In genomic region chr2:131498321-131498973, GRCh38 we compare ENCODE assay signal across 10 cellular contexts. TPM values are rescaled to one million over a fixed set of nuclear protein-coding genes. Genes with fewer than 3 reads are reported as not detected.
A peak's percentile ranks its signal among the peaks of the same experiment; 100 is the strongest.
DNase-seq lines count a peak whose midpoint lies in the region; ATAC-seq and TF ChIP-seq lines count a peak whose summit lies in the region.
"Not testable (repeated sequence)": the region's sequence is repeated elsewhere in the genome, so short reads cannot be mapped to it uniquely, and the experiment has no call there.
"Had no signal": no experiment of that assay in that cellular context is flagged by ENCODE, and none has a peak within 500 bp of the region (broad histone marks: within the 10 kb centered on the region; RNA-seq: fewer than 3 reads in every experiment).

No MANE protein-coding gene starts in this region.

- H3K36me3 Mint-ChIP-seq in activated CD4-positive, alpha-beta memory T cell treated with anti-CD3 and anti-CD28 coated beads for 36 hours, result peaks cover 25% of the 10 kb centered on the region
- H3K36me3 Mint-ChIP-seq in natural killer cell treated with Interleukin-12 subunit alpha and Interleukin-12 subunit beta and Interleukin-15 and Interleukin-18, amount 100 ng/mL, for 72 hours, result not testable (repeated sequence)

- not testable (repeated sequence) for H3K9me3 Mint-ChIP-seq in activated CD4-positive, alpha-beta memory T cell treated with anti-CD3 and anti-CD28 coated beads for 36 hours; natural killer cell treated with Interleukin-12 subunit alpha and Interleukin-12 subunit beta and Interleukin-15 and Interleukin-18, amount 100 ng/mL, for 72 hours

- TF ChIP-seq CTCF in cardiac fibroblast (IDR thresholded peaks at IDR 0.05; ENCODE audit: low read depth, low read length), result not testable (repeated sequence)

- POLR2A ChIA-PET in activated CD4-positive, alpha-beta memory T cell treated with anti-CD3 and anti-CD28 coated beads for 36 hours (lab: Charles Lee), result not testable (repeated sequence)

- not testable (repeated sequence) for H3K4me3 Mint-ChIP-seq in activated CD4-positive, alpha-beta memory T cell treated with anti-CD3 and anti-CD28 coated beads for 36 hours
- H3K4me3 Mint-ChIP-seq in natural killer cell treated with Interleukin-12 subunit alpha and Interleukin-12 subunit beta and Interleukin-15 and Interleukin-18, amount 100 ng/mL, for 72 hours, result peak overlapping the region; percentile 74

- not testable (repeated sequence) for H3K4me3 ChIP-seq in cardiac fibroblast (replicated peaks in 1 of 2; ENCODE audit: low read depth in 2 of 2, low read length in 2 of 2)

- peak; percentile 43 for DNase-seq in AG08396 (ENCODE audit: low spot score)
- peak; percentile 60 for DNase-seq in activated CD4-positive, alpha-beta memory T cell treated with anti-CD3 and anti-CD28 coated beads for 36 hours
- peak; percentile 25 to 73 for DNase-seq in cardiac fibroblast (ENCODE audit: low read depth in 2 of 2)
- not testable (repeated sequence) for DNase-seq in natural killer cell treated with Interleukin-12 subunit alpha and Interleukin-12 subunit beta and Interleukin-15 and Interleukin-18, amount 100 ng/mL, for 72 hours (ENCODE audit: low spot score)

- intact Hi-C loops in activated CD4-positive, alpha-beta memory T cell treated with anti-CD3 and anti-CD28 coated beads for 36 hours (cut with micrococcal nuclease), result loop anchor here (2.0 to 10.0 kb wide), 2 partner anchors 404 to 674 kb away; no protein-coding TSS in a partner anchor

- CTCF ChIA-PET in activated CD4-positive, alpha-beta memory T cell treated with anti-CD3 and anti-CD28 coated beads for 36 hours (lab: Charles Lee), result not testable (repeated sequence)

- peak overlapping the region; percentile 83 for H3K27ac Mint-ChIP-seq in activated CD4-positive, alpha-beta memory T cell treated with anti-CD3 and anti-CD28 coated beads for 36 hours
- H3K27ac Mint-ChIP-seq in natural killer cell treated with Interleukin-12 subunit alpha and Interleukin-12 subunit beta and Interleukin-15 and Interleukin-18, amount 100 ng/mL, for 72 hours, result peak overlapping the region; percentile 76 to 87

- H3K4me1 Mint-ChIP-seq in activated CD4-positive, alpha-beta memory T cell treated with anti-CD3 and anti-CD28 coated beads for 36 hours (ENCODE audit: low read depth), result peaks cover 39% of the 10 kb centered on the region
- peaks cover 29 to 35% of the 10 kb centered on the region in 2 donors for H3K4me1 Mint-ChIP-seq in natural killer cell treated with Interleukin-12 subunit alpha and Interleukin-12 subunit beta and Interleukin-15 and Interleukin-18, amount 100 ng/mL, for 72 hours (ENCODE audit: low read depth in 2 of 2)

- H3K27me3 Mint-ChIP-seq in activated CD4-positive, alpha-beta memory T cell treated with anti-CD3 and anti-CD28 coated beads for 36 hours; natural killer cell treated with Interleukin-12 subunit alpha and Interleukin-12 subunit beta and Interleukin-15 and Interleukin-18, amount 100 ng/mL, for 72 hours: not testable (repeated sequence)

- ATAC-seq in GM18907 (IDR thresholded peaks at IDR 0.05; ENCODE audit: unreplicated experiment), result peak; percentile 85
- peak; percentile 88 for ATAC-seq in GM21717 (IDR thresholded peaks at IDR 0.05; ENCODE audit: unreplicated experiment)
- ATAC-seq in HG03039 (IDR thresholded peaks at IDR 0.05; ENCODE audit: unreplicated experiment), result peak; percentile 98
- ATAC-seq in HG03565 (IDR thresholded peaks at IDR 0.05; ENCODE audit: unreplicated experiment), result peak; percentile 97
- peak; percentile 89 to 97 for ATAC-seq in natural killer cell treated with Interleukin-12 subunit alpha and Interleukin-12 subunit beta and Interleukin-15 and Interleukin-18, amount 100 ng/mL, for 72 hours

RNA-seq across cellular contexts. Expression of gene MZT2A, which starts 6.2 kb away (rescaled TPM):
- 100 to 1,000 TPM; 197 to 208 TPM for total RNA-seq in activated CD4-positive, alpha-beta memory T cell treated with anti-CD3 and anti-CD28 coated beads for 36 hours
- total RNA-seq in natural killer cell treated with Interleukin-12 subunit alpha and Interleukin-12 subunit beta and Interleukin-15 and Interleukin-18, amount 100 ng/mL, for 72 hours, result 10 to 100 TPM; 60.5 to 96.1 TPM

RNA-seq across cellular contexts. Expression of gene TUBA3D, which starts 22.5 kb away (rescaled TPM):
- total RNA-seq in activated CD4-positive, alpha-beta memory T cell treated with anti-CD3 and anti-CD28 coated beads for 36 hours, result not detected
- not detected for total RNA-seq in natural killer cell treated with Interleukin-12 subunit alpha and Interleukin-12 subunit beta and Interleukin-15 and Interleukin-18, amount 100 ng/mL, for 72 hours
- total RNA-seq: chondrocyte, epithelial cell of proximal tubule had no signal

RNA-seq across cellular contexts. Expression of gene CCDC74A, which starts 29.2 kb away (rescaled TPM):
- 1 to 10 TPM; 5.5 to 7.0 TPM for total RNA-seq in activated CD4-positive, alpha-beta memory T cell treated with anti-CD3 and anti-CD28 coated beads for 36 hours
- total RNA-seq in natural killer cell treated with Interleukin-12 subunit alpha and Interleukin-12 subunit beta and Interleukin-15 and Interleukin-18, amount 100 ng/mL, for 72 hours, result 1 to 10 TPM; 2.1 to 2.5 TPM
